ENCODE assay signal across 29 cellular contexts in genomic region chr11:61751384-61751783, GRCh38. TPM values are rescaled to one million over a fixed set of nuclear protein-coding genes. Genes with fewer than 3 reads are reported as not detected.
A peak's percentile ranks its signal among the peaks of the same experiment; 100 is the strongest.
DNase-seq lines count a peak whose midpoint lies in the region; ATAC-seq and TF ChIP-seq lines count a peak whose summit lies in the region.
"Had no signal": no experiment of that assay in that cellular context is flagged by ENCODE, and none has a peak within 500 bp of the region (broad histone marks: within the 10 kb centered on the region; RNA-seq: fewer than 3 reads in every experiment).

No MANE protein-coding gene starts in this region.

- intact Hi-C loops in adrenal gland (cut with DNase I) (no loop called here), psoas muscle (cut with DNase I) (no loop called here)

- no peaks in the 10 kb centered on the region for H3K36me3 ChIP-seq in adrenal gland (replicated peaks in 1 of 2)
- H3K36me3 ChIP-seq in psoas muscle (ENCODE audit: insufficient read depth in 1 of 2, low read depth in 1 of 2): no peaks in the 10 kb centered on the region
- H3K36me3 ChIP-seq: pancreas, transverse colon had no signal

- H3K4me1 ChIP-seq in adrenal gland (replicated peaks in 1 of 2): peaks cover 6 to 7% of the 10 kb centered on the region in 2 donors
- peaks cover 6% of the 10 kb centered on the region for H3K4me1 ChIP-seq in psoas muscle

- WGBS in adrenal gland, 4 donors: 52 to 72% (median 63%) methylated on average over 13 to 14 of the region's 14 CpGs
- WGBS in psoas muscle, 3 donors: 82 to 90% (median 83%) methylated on average over 14 of the region's 14 CpGs

- peaks cover 31% of the 10 kb centered on the region for H3K27me3 Mint-ChIP-seq in T-helper 2 cell treated with Interferon-gamma antibody and Interleukin-4, amounts not matched to agents 5 μg/mL and 100 μg/mL, for 36 hours (ENCODE audit: low read depth)

- H3K27ac ChIP-seq in adrenal gland (no peak overlapping the region), layer of hippocampus (ENCODE audit: low read depth, low read length) (peak overlapping the region; percentile 94), substantia nigra (ENCODE audit: low read depth, low read length, poor library complexity, severe bottlenecking) (peak overlapping the region; percentile 95), psoas muscle (no peak overlapping the region)
- H3K27ac ChIP-seq: 22Rv1, epithelial cell of prostate, HL-60, transverse colon had no signal

- H3K4me1 Mint-ChIP-seq in T-helper 2 cell treated with Interferon-gamma antibody and Interleukin-4, amounts not matched to agents 5 μg/mL and 100 μg/mL, for 36 hours (ENCODE audit: low read depth): peaks cover 3% of the 10 kb centered on the region

- H3K27me3 ChIP-seq in adrenal gland (no peaks in the 10 kb centered on the region), layer of hippocampus (ENCODE audit: control insufficient read depth, insufficient read depth, low read length) (no peaks in the 10 kb centered on the region), psoas muscle (ENCODE audit: insufficient read depth in 3 of 3, low read length in 2 of 3) (peaks cover 0 to 9% (median 2%) of the 10 kb centered on the region in 3 donors)
- H3K27me3 ChIP-seq: pancreas had no signal

- DNase-seq in T-helper 2 cell treated with Interferon-gamma antibody and Interleukin-4, amounts not matched to agents 5 μg/mL and 100 μg/mL, for 36 hours (ENCODE audit: low spot score): no peak
- no peak for DNase-seq in T-helper 2 cell
- peak in 4 of 7 donors; percentile 43 to 60 (median 52) for DNase-seq in adrenal gland
- DNase-seq in substantia nigra (lab: John Stamatoyannopoulos, UW): no peak
- DNase-seq in effector CD4-positive, alpha-beta T cell: no peak
- no peak for DNase-seq in psoas muscle
- DNase-seq: activated CD4-positive, CD25-positive, alpha-beta regulatory T cell treated with anti-CD3 and anti-CD28 coated beads, Interleukin-2, amount 50 U/mL, for 72 hours; activated CD8-positive, alpha-beta T cell treated with anti-CD3 and anti-CD28 coated beads, Interleukin-2, amount 10 ng/mL, durations not matched to agents 7 days and 5 days; activated naive CD4-positive, alpha-beta T cell; CD4-positive, alpha-beta T cell; DND-41; head of caudate nucleus; left cardiac atrium; mammary epithelial cell; NCI-H1048; NCI-H1694 treated with DMSO at 0.1 percent for 48 hours; NCI-H524 treated with DMSO at 0.1 percent for 48 hours; pancreas; right cardiac atrium; SHP77 treated with DMSO at 0.1 percent for 48 hours; stimulated activated CD4-positive, alpha-beta T cell treated with anti-CD3 and anti-CD28 coated beads, Interleukin-12 subunit alpha, Interleukin-12 subunit beta, amount 100 ng/mL, for 4 hours; stimulated activated naive CD8-positive, alpha-beta T cell treated with anti-CD3 and anti-CD28 coated beads, Interleukin-15, Interleukin-2, amounts not matched to agents 100 U/mL and 50 U/mL, for 24 hours; SW 1271; transverse colon had no signal

- TF ChIP-seq POLR2A in adrenal gland (IDR thresholded peaks at IDR 0.05): no peak

- no peak overlapping the region for H3K27ac Mint-ChIP-seq in T-helper 2 cell treated with Interferon-gamma antibody and Interleukin-4, amounts not matched to agents 5 μg/mL and 100 μg/mL, for 36 hours
- H3K27ac Mint-ChIP-seq: activated CD8-positive, alpha-beta T cell treated with anti-CD3 and anti-CD28 coated beads, Interleukin-2, amount 10 ng/mL, durations not matched to agents 7 days and 5 days; CD4-positive, alpha-beta T cell had no signal

- no peaks in the 10 kb centered on the region for H3K9me3 Mint-ChIP-seq in T-helper 2 cell treated with Interferon-gamma antibody and Interleukin-4, amounts not matched to agents 5 μg/mL and 100 μg/mL, for 36 hours
- H3K9me3 Mint-ChIP-seq: CD4-positive, alpha-beta T cell had no signal

- H3K4me3 ChIP-seq in adrenal gland (no peak overlapping the region), psoas muscle (no peak overlapping the region)

- ATAC-seq in psoas muscle (no peak), HG02763 (IDR thresholded peaks at IDR 0.05; ENCODE audit: unreplicated experiment) (no peak)
- ATAC-seq: left cardiac atrium; pancreas; right cardiac atrium; stimulated activated naive CD8-positive, alpha-beta T cell treated with anti-CD3 and anti-CD28 coated beads, Interleukin-15, Interleukin-2, amounts not matched to agents 100 U/mL and 50 U/mL, for 24 hours had no signal

- peak overlapping the region; percentile 10 for H3K4me3 Mint-ChIP-seq in T-helper 2 cell treated with Interferon-gamma antibody and Interleukin-4, amounts not matched to agents 5 μg/mL and 100 μg/mL, for 36 hours

- TF ChIP-seq CTCF in adrenal gland (IDR thresholded peaks at IDR 0.05) (no peak), psoas muscle (IDR thresholded peaks at IDR 0.05) (no peak)

- H3K36me3 Mint-ChIP-seq in T-helper 2 cell treated with Interferon-gamma antibody and Interleukin-4, amounts not matched to agents 5 μg/mL and 100 μg/mL, for 36 hours (ENCODE audit: low read depth): no peaks in the 10 kb centered on the region

- H3K9me3 ChIP-seq in adrenal gland (replicated peaks in 1 of 3) (no peaks in the 10 kb centered on the region), psoas muscle (no peaks in the 10 kb centered on the region)
- H3K9me3 ChIP-seq: pancreas, transverse colon had no signal

RNA-seq across cellular contexts. Expression of gene MYRF, which starts 1.1 kb away (rescaled TPM):
- total RNA-seq in adrenal gland (1 to 10 TPM in 3 of 8 donors, under 1 TPM in 5; 0.13 to 2.6 (median 0.67) TPM), psoas muscle (under 1 TPM in 3 of 4 donors, not detected in 1; 0.15 to 0.24 (median 0.24) TPM)
- polyA plus RNA-seq in adrenal gland (1 to 10 TPM in 2 of 3 donors, under 1 TPM in 1; 0.61 to 1.4 (median 1.1) TPM), psoas muscle (under 1 TPM; 0.01 to 0.08 (median 0.08) TPM)

RNA-seq across cellular contexts. Expression of gene TMEM258, which starts 41.0 kb away (rescaled TPM):
- 100 to 1,000 TPM in 4 of 8 donors, 10 to 100 TPM in 4; 22.8 to 161 (median 116) TPM for total RNA-seq in adrenal gland
- polyA plus RNA-seq in adrenal gland: 100 to 1,000 TPM in 2 of 3 donors, 10 to 100 TPM in 1; 91.5 to 215 (median 137) TPM
- 10 to 100 TPM; 76.0 to 93.2 (median 80.9) TPM for total RNA-seq in psoas muscle
- polyA plus RNA-seq in psoas muscle: 100 to 1,000 TPM; 152 to 177 (median 159) TPM

RNA-seq across cellular contexts. Expression of gene FEN1, which starts 41.3 kb away (rescaled TPM):
- total RNA-seq in adrenal gland (10 to 100 TPM in 4 of 8 donors, 1 to 10 TPM in 4; 8.4 to 25.6 (median 10.0) TPM), psoas muscle (10 to 100 TPM in 2 of 4 donors, 1 to 10 TPM in 2; 5.7 to 10.5 (median 8.5) TPM)
- polyA plus RNA-seq in adrenal gland (10 to 100 TPM in 1 of 3 donors, 1 to 10 TPM in 2; 3.9 to 32.0 (median 4.5) TPM), psoas muscle (10 to 100 TPM; 10.3 to 30.3 (median 17.1) TPM)

Comparison
In these comparisons a context has a peak if more than half of its experiments do, and no peak if none do; other contexts are left out.
1. DNase-seq: peak in adrenal gland (4 of 7); none in T-helper 2 cell treated with Interferon-gamma antibody and Interleukin-4, amounts not matched to agents 5 μg/mL and 100 μg/mL, for 36 hours (single experiment), T-helper 2 cell (0 of 5), substantia nigra (0 of 49), effector CD4-positive, alpha-beta T cell (single experiment) and psoas muscle (0 of 2).
2. H3K27ac ChIP-seq: peak in layer of hippocampus (single experiment) and substantia nigra (single experiment); none in adrenal gland (0 of 5) and psoas muscle (single experiment).